ENCODE assay signal across 15 cellular contexts in genomic region chr4:23324291-23324690, GRCh38.
DNase-seq lines count a peak whose midpoint lies in the region; ATAC-seq, FAIRE-seq and TF ChIP-seq lines count a peak whose summit lies in the region.
"Had no signal": no experiment of that assay in that cellular context is flagged by ENCODE, and none has a peak within 500 bp of the region (broad histone marks: within the 10 kb centered on the region; RNA-seq: fewer than 3 reads in every experiment).

No MANE protein-coding gene starts in this region.

- H3K27ac ChIP-seq in fibroblast of lung (ENCODE audit: insufficient read depth, low read length) = no peak overlapping the region
- H3K27ac ChIP-seq in dorsolateral prefrontal cortex = no peak overlapping the region

- no peaks in the 10 kb centered on the region for H3K27me3 ChIP-seq in fibroblast of lung (ENCODE audit: control insufficient read depth, insufficient read depth, low read length)
- peaks cover 0 to 2% (median 0%) of the 10 kb centered on the region in 45 donors for H3K27me3 ChIP-seq in dorsolateral prefrontal cortex

- no peak overlapping the region for H2AFZ ChIP-seq in fibroblast of lung (ENCODE audit: low read length)

- no peaks in the 10 kb centered on the region for H3K9me3 ChIP-seq in fibroblast of lung (ENCODE audit: control insufficient read depth, insufficient read depth, low read depth, low read length)
- H3K9me3 ChIP-seq: SK-N-SH had no signal

- H3K4me3 ChIP-seq in fibroblast of lung (replicated peaks in 1 of 4; ENCODE audit: control extremely low read depth in 1 of 4, insufficient read depth in 1 of 4, low read depth in 3 of 4, low read length in 4 of 4) = no peak overlapping the region
- H3K4me3 ChIP-seq in dorsolateral prefrontal cortex = no peak overlapping the region

- no peak overlapping the region for H3K9ac ChIP-seq in fibroblast of lung (ENCODE audit: insufficient read depth, low read length)
- H3K9ac ChIP-seq: SK-N-SH had no signal

- H3K4me2 ChIP-seq in fibroblast of lung (ENCODE audit: extremely low read depth, insufficient read depth, low read length) = no peak overlapping the region
- H3K4me2 ChIP-seq: SK-N-SH had no signal

- no peaks in the 10 kb centered on the region for H3K79me2 ChIP-seq in fibroblast of lung (ENCODE audit: control insufficient read depth, insufficient read depth, low read length)

- ATAC-seq in GM19397 (IDR thresholded peaks at IDR 0.05; ENCODE audit: unreplicated experiment) = no peak
- ATAC-seq: activated CD8-positive, alpha-beta memory T cell treated with anti-CD3 and anti-CD28 coated beads, Interleukin-2, amount 10 ng/mL, durations not matched to agents 7 days and 5 days; WTC11 had no signal

- H4K20me1 ChIP-seq in fibroblast of lung (ENCODE audit: control insufficient read depth, extremely low read depth, insufficient read depth, low read length) = no peaks in the 10 kb centered on the region

- FAIRE-seq in RCC 7860 (lab: Jason Lieb, UNC) = peak; percentile 99
- FAIRE-seq: endometrium, GM12892 had no signal

- TF ChIP-seq CTCF in fibroblast of lung (conservative IDR thresholded peaks at IDR 0.05 in 1 of 2, IDR thresholded peaks at IDR 0.05 in 1 of 2; ENCODE audit: low read depth in 1 of 2, low read length in 2 of 2) (no peak), dorsolateral prefrontal cortex (IDR thresholded peaks at IDR 0.05 in 54 of 56, conservative IDR thresholded peaks at IDR 0.05 in 2 of 56; ENCODE audit: low read depth in 1 of 56, partially characterized antibody in 56 of 56) (no peak)

- peak; percentile 40 for DNase-seq in HS-5 (ENCODE audit: low read depth)
- DNase-seq in RCC 7860 (ENCODE audit: low spot score) = peak; percentile 95
- DNase-seq in fibroblast of lung (ENCODE audit: low read depth in 2 of 2) = peak; percentile 5 to 86
- DNase-seq in non-pigmented ciliary epithelial cell (ENCODE audit: low read depth) = peak; percentile 26
- no peak for DNase-seq in dorsolateral prefrontal cortex
- DNase-seq in 8988T = no peak
- DNase-seq: activated CD8-positive, alpha-beta memory T cell treated with anti-CD3 and anti-CD28 coated beads, Interleukin-2, amount 10 ng/mL, durations not matched to agents 7 days and 5 days; C1 segment of cervical spinal cord; cerebellar nuclear complex; NCI-H2171 treated with DMSO at 0.1 percent for 48 hours; SK-N-SH had no signal

- H3K36me3 ChIP-seq in fibroblast of lung (ENCODE audit: control insufficient read depth, insufficient read depth, low read length) = no peaks in the 10 kb centered on the region

- H3K4me1 ChIP-seq in fibroblast of lung (ENCODE audit: control insufficient read depth, extremely low read depth, insufficient read depth, low read length) = no peaks in the 10 kb centered on the region

- intact Hi-C loops in dorsolateral prefrontal cortex (cut with DNase I) = no loop called here

Comparison
In these comparisons a context has a peak if more than half of its experiments do, and no peak if none do; other contexts are left out.
1. DNase-seq: peak in HS-5 (single experiment), RCC 7860 (single experiment), fibroblast of lung (2 of 2) and non-pigmented ciliary epithelial cell (single experiment); none in dorsolateral prefrontal cortex (0 of 10) and 8988T (single experiment).